Comparison of ENCODE assay signal across 1 cellular context in the genomic region with DNA sequence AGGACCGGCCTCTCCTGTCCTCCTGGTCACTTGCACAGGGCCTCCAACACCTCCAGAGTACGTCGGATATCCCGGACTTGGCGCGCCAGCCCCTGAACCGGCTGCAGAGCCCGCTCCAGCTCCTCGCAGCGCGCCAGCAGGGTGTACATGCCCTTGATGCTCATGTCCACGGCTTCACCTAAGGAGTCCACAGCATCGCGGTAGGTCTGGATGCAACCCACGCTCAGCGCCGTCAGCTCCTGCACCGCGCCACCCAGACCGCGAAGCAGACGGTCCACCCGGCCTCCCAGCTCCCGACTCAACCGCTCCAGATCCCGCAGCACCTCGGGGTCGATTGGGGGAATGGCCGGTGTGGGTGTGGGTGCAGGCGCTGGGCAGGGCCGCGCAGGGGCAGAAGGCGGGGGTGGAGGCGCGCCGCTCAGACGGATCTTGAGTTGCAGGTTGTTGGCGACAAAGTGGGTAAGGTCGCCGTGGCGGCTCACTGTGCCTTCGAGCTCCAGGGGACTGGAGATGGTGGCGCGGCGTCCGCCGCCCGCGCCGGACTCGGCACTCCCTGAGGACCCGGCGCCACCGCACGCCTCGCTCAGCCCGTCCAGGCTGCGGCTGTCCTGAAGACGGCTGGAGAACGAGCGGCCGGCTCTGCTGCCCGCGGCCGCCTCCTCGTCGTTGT.
A peak's percentile ranks its signal among the peaks of the same experiment; 100 is the strongest.
TF ChIP-seq lines count a peak whose summit lies in the region.

No MANE protein-coding gene starts in this region.

TF ChIP-seq in GM12878, 131 proteins besides CTCF, POLR2A, EP300 and RAD21:
- no peak for TF ChIP-seq POU2F2 (IDR thresholded peaks at IDR 0.05; ENCODE audit: borderline replicate concordance, low read depth, low read length)
- TF ChIP-seq EGR1 (IDR thresholded peaks at IDR 0.05; ENCODE audit: borderline replicate concordance in 1 of 2, low read depth in 2 of 2, low read length in 2 of 2): peak in 1 of 2 experiments; percentile 71; a peak in 2 of 3 replicates
